In the genomic region with DNA sequence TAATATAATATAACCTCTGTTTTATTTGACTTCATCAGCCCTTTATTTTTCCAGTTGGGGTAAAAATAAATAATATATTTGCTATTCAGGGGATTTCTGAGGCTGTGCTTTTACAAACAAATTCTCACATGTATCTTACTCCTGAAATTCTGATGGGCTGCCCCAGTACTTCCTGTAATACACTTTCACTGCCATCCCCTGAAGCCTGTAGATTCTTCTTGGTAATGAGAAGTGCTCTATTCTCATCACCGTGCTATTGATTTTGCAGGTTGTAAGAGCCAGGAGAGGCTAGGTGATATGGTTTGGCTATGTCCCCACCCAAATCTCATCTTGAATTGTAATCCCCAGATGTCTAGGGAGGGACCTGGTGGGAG, we compare ENCODE assay signal across 21 cellular contexts.
A peak's percentile ranks its signal among the peaks of the same experiment; 100 is the strongest.
DNase-seq lines count a peak whose midpoint lies in the region; ATAC-seq and TF ChIP-seq lines count a peak whose summit lies in the region.
"Had no signal": no experiment of that assay in that cellular context is flagged by ENCODE, and none has a peak within 500 bp of the region (broad histone marks: within the 10 kb centered on the region; RNA-seq: fewer than 3 reads in every experiment).

No MANE protein-coding gene starts in this region.

- TF ChIP-seq CTCF in OCI-LY3 (IDR thresholded peaks at IDR 0.05; ENCODE audit: low read depth, low read length) (no peak), prostate gland (IDR thresholded peaks at IDR 0.05) (no peak)

- H3K27me3 ChIP-seq in OCI-LY3 (ENCODE audit: low read depth, low read length) (no peaks in the 10 kb centered on the region), prostate gland (replicated peaks; ENCODE audit: insufficient read depth) (no peaks in the 10 kb centered on the region)
- H3K27me3 ChIP-seq: BLaER1, SJSA1 had no signal

- DNase-seq in globus pallidus (ENCODE audit: low spot score) (no peak), prostate gland (ENCODE audit: low spot score) (no peak)
- DNase-seq in naive thymus-derived CD8-positive, alpha-beta T cell: no peak
- DNase-seq: CD8-positive, alpha-beta T cell; DMS153; H7; NCI-H1694; NCI-H2081; NCI-H2171; NCI-H345; NCI-H524; NCI-H774 had no signal

- peaks cover 6% of the 10 kb centered on the region for H3K36me3 Mint-ChIP-seq in stimulated activated memory B cell treated with anti-CD40 and anti-IgM and Interleukin-4, amounts not matched to agents 10 μg/mL and 1 μg/mL and 100 μg/mL, for 72 hours
- H3K36me3 Mint-ChIP-seq in naive thymus-derived CD8-positive, alpha-beta T cell: peaks cover 0 to 25% (median 10%) of the 10 kb centered on the region in 3 donors

- no peak overlapping the region; the same call in 1 of the 2 replicates for H2AFZ ChIP-seq in OCI-LY3 (ENCODE audit: low read depth, low read length)

- no peaks in the 10 kb centered on the region for H4K20me1 ChIP-seq in OCI-LY3 (ENCODE audit: insufficient read depth, low read length)
- H4K20me1 ChIP-seq: BLaER1 had no signal

- ATAC-seq in HG02884 (IDR thresholded peaks at IDR 0.05; ENCODE audit: unreplicated experiment) (peak; percentile 31), HG03520 (IDR thresholded peaks at IDR 0.05; ENCODE audit: unreplicated experiment) (no peak)
- peak; percentile 16 for ATAC-seq in stimulated activated memory B cell treated with anti-CD40 and anti-IgM and Interleukin-4, amounts not matched to agents 10 μg/mL and 1 μg/mL and 100 μg/mL, for 72 hours
- no peak for ATAC-seq in naive thymus-derived CD8-positive, alpha-beta T cell
- ATAC-seq: CD8-positive, alpha-beta T cell; Right ventricle myocardium inferior had no signal

- H3K9ac ChIP-seq in OCI-LY3 (ENCODE audit: low read length): no peak overlapping the region
- H3K9ac ChIP-seq: BLaER1 had no signal

- H3K4me2 ChIP-seq in OCI-LY3 (ENCODE audit: low read length): peak overlapping the region; percentile 36

- H3K36me3 ChIP-seq in OCI-LY3 (replicated peaks; ENCODE audit: low read depth, low read length) (peaks cover 17% of the 10 kb centered on the region), mesodermal cell (ENCODE audit: control insufficient read depth, insufficient read depth, low read length) (no peaks in the 10 kb centered on the region), prostate gland (no peaks in the 10 kb centered on the region)
- H3K36me3 ChIP-seq: BLaER1, SJSA1 had no signal

- peaks cover 27% of the 10 kb centered on the region for H3K4me1 ChIP-seq in OCI-LY3 (ENCODE audit: low read length)
- H3K4me1 ChIP-seq in mesodermal cell (ENCODE audit: control insufficient read depth, insufficient read depth, low read length, poor library complexity, severe bottlenecking): peaks cover 4% of the 10 kb centered on the region
- no peaks in the 10 kb centered on the region for H3K4me1 ChIP-seq in prostate gland (replicated peaks)
- H3K4me1 ChIP-seq: SJSA1 had no signal

- H3K4me3 ChIP-seq in OCI-LY3 (ENCODE audit: low read length) (peak overlapping the region; percentile 26; the same call in 1 of the 2 replicates), mesodermal cell (ENCODE audit: extremely low read depth, insufficient read depth, low read length, poor library complexity, severe bottlenecking) (no peak overlapping the region), prostate gland (no peak overlapping the region)
- H3K4me3 ChIP-seq: BLaER1, SJSA1 had no signal

- no peaks in the 10 kb centered on the region for H3K27me3 Mint-ChIP-seq in stimulated activated memory B cell treated with anti-CD40 and anti-IgM and Interleukin-4, amounts not matched to agents 10 μg/mL and 1 μg/mL and 100 μg/mL, for 72 hours
- H3K27me3 Mint-ChIP-seq in naive thymus-derived CD8-positive, alpha-beta T cell: no peaks in the 10 kb centered on the region
- H3K27me3 Mint-ChIP-seq: IgD-negative memory B cell had no signal

- 100% methylated on average over 1 of the region's 1 CpG; no CpG with 5 or more reads in 1 of the 2 experiments for WGBS in mesodermal cell (ENCODE audit: insufficient coverage in 2 of 2), 2 experiments
- 91% methylated on average over 1 of the region's 1 CpG for WGBS in prostate gland

- H3K27ac ChIP-seq in OCI-LY3 (ENCODE audit: low read length) (peak overlapping the region; percentile 77), mesodermal cell (ENCODE audit: low read depth, low read length, severe bottlenecking) (peak overlapping the region; percentile 61), prostate gland (no peak overlapping the region)
- H3K27ac ChIP-seq: BLaER1, SJSA1 had no signal

- peaks cover 19% of the 10 kb centered on the region for H3K9me3 Mint-ChIP-seq in stimulated activated memory B cell treated with anti-CD40 and anti-IgM and Interleukin-4, amounts not matched to agents 10 μg/mL and 1 μg/mL and 100 μg/mL, for 72 hours
- H3K9me3 Mint-ChIP-seq in naive thymus-derived CD8-positive, alpha-beta T cell: peaks cover 5 to 32% (median 20%) of the 10 kb centered on the region in 9 donors

- intact Hi-C loops in prostate gland (cut with DNase I): no loop called here

- H3K4me1 Mint-ChIP-seq in stimulated activated memory B cell treated with anti-CD40 and anti-IgM and Interleukin-4, amounts not matched to agents 10 μg/mL and 1 μg/mL and 100 μg/mL, for 72 hours: peaks cover 12% of the 10 kb centered on the region
- peaks cover 0 to 4% (median under 1%) of the 10 kb centered on the region in 4 donors for H3K4me1 Mint-ChIP-seq in naive thymus-derived CD8-positive, alpha-beta T cell

- H3K79me2 ChIP-seq in OCI-LY3 (ENCODE audit: low read length): no peaks in the 10 kb centered on the region

- H3K27ac Mint-ChIP-seq in stimulated activated memory B cell treated with anti-CD40 and anti-IgM and Interleukin-4, amounts not matched to agents 10 μg/mL and 1 μg/mL and 100 μg/mL, for 72 hours: no peak overlapping the region
- peak overlapping the region in 1 of 10 donors; percentile 19 for H3K27ac Mint-ChIP-seq in naive thymus-derived CD8-positive, alpha-beta T cell
- H3K27ac Mint-ChIP-seq: CD8-positive, alpha-beta T cell; IgD-negative memory B cell had no signal

- POLR2A ChIA-PET in naive thymus-derived CD8-positive, alpha-beta T cell (lab: Charles Lee): no interaction called here

- peaks cover 5% of the 10 kb centered on the region for H3K9me3 ChIP-seq in OCI-LY3 (ENCODE audit: insufficient read depth, low read length)
- H3K9me3 ChIP-seq in mesodermal cell (ENCODE audit: control insufficient read depth, low read length): peaks cover 28% of the 10 kb centered on the region
- H3K9me3 ChIP-seq in prostate gland: no peaks in the 10 kb centered on the region
- H3K9me3 ChIP-seq: SJSA1 had no signal

- no peak for TF ChIP-seq POLR2A in prostate gland (IDR thresholded peaks at IDR 0.05)

- no peak overlapping the region for H3K4me3 Mint-ChIP-seq in stimulated activated memory B cell treated with anti-CD40 and anti-IgM and Interleukin-4, amounts not matched to agents 10 μg/mL and 1 μg/mL and 100 μg/mL, for 72 hours
- H3K4me3 Mint-ChIP-seq in naive thymus-derived CD8-positive, alpha-beta T cell: no peak overlapping the region
- H3K4me3 Mint-ChIP-seq: CD8-positive, alpha-beta T cell; IgD-negative memory B cell had no signal

Comparison
In these comparisons a context has a peak if more than half of its experiments do, and no peak if none do; other contexts are left out.
1. ATAC-seq: peak in HG02884 (single experiment) and stimulated activated memory B cell treated with anti-CD40 and anti-IgM and Interleukin-4, amounts not matched to agents 10 μg/mL and 1 μg/mL and 100 μg/mL, for 72 hours (single experiment); none in HG03520 (single experiment) and naive thymus-derived CD8-positive, alpha-beta T cell (0 of 2).
2. H3K27ac ChIP-seq: peak in OCI-LY3 (single experiment) and mesodermal cell (single experiment); none in prostate gland (0 of 2).